In the genomic region with DNA sequence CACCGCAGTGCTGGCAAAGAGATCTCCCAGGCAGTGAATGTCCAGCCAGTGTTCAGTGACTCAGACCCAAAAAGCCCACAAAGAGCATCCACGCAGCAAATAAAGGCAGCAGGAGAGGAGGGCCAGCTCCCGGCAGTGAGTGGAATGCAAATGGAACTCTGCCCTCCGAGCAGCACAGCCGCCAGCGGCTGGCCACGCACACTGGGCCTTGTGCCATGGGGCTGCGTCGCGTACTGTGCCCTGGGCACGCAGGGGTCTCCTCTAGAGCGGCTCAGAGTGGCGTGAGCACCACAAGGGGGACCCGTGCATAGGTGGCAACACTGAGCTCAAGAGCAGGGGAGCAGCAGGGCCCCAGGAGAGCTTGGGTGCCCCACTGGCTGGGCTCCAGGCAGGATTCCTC, we compare ENCODE assay signal across 14 cellular contexts. TPM values are rescaled to one million over a fixed set of nuclear protein-coding genes. Genes with fewer than 3 reads are reported as not detected.
DNase-seq lines count a peak whose midpoint lies in the region; ATAC-seq and TF ChIP-seq lines count a peak whose summit lies in the region.
"Not testable (repeated sequence)": the region's sequence is repeated elsewhere in the genome, so short reads cannot be mapped to it uniquely, and the experiment has no call there.
"Had no signal": no experiment of that assay in that cellular context is flagged by ENCODE, and none has a peak within 500 bp of the region (broad histone marks: within the 10 kb centered on the region; RNA-seq: fewer than 3 reads in every experiment).

No MANE protein-coding gene starts in this region.

- intact Hi-C loops in head of caudate nucleus (cut with DNase I); left lung (cut with DNase I); lower lobe of right lung (cut with DNase I); spleen (cut with DNase I; ENCODE audit: low total_unique reads); aorta (cut with DNase I): not testable (repeated sequence)

- not testable (repeated sequence) for TF ChIP-seq CTCF in left lung (IDR thresholded peaks at IDR 0.05); lower lobe of right lung (IDR thresholded peaks at IDR 0.05); spleen (IDR thresholded peaks at IDR 0.05 in 8 of 11, conservative IDR thresholded peaks at IDR 0.05 in 3 of 11)

- H3K4me3 ChIP-seq in left lung; lower lobe of right lung; spleen; aorta (ENCODE audit: low read length in 2 of 2): not testable (repeated sequence)

- DNase-seq in head of caudate nucleus (peak in 29 of 42 donors; percentile 3 to 55 (median 20)), left lung (peak in 1 of 2 donors; percentile 20), lower lobe of right lung (peak; percentile 3), spleen (peak; percentile 14), aorta (peak in 1 of 2 donors; percentile 38)

- H3K4me1 ChIP-seq in left lung; lower lobe of right lung; spleen; aorta (ENCODE audit: control insufficient read depth in 1 of 2, insufficient read depth in 2 of 2, low read length in 2 of 2): not testable (repeated sequence)

- H3K9me3 ChIP-seq in left lung; lower lobe of right lung; spleen; aorta (ENCODE audit: control insufficient read depth, low read length): not testable (repeated sequence)

- H3K27me3 ChIP-seq in left lung; lower lobe of right lung (ENCODE audit: low read depth); spleen (replicated peaks in 1 of 7); aorta (ENCODE audit: control insufficient read depth in 1 of 2, insufficient read depth in 2 of 2, low read length in 1 of 2): not testable (repeated sequence)

- ATAC-seq in SK-N-SH treated with all-trans-retinoic acid at 6 μM for 48 hours (peak; percentile 14; the same call in 2 of the 3 replicates), left lung (peak; percentile 5), lower lobe of right lung (peak; percentile 27), aorta (ENCODE audit: low FRiP score) (peak; percentile 47)

- WGBS in spleen, 5 donors: 94 to 97% methylated on average over 7 to 9 of the region's 14 CpGs; no CpG with 5 or more reads in 3 of the 5 donors
- WGBS in aorta, 2 donors: 66 to 75% methylated on average over 7 to 9 of the region's 14 CpGs

- not testable (repeated sequence) for H3K36me3 ChIP-seq in left lung; lower lobe of right lung; aorta (ENCODE audit: control insufficient read depth in 1 of 2, insufficient read depth in 2 of 2, low read length in 1 of 2)
- H3K36me3 ChIP-seq in spleen: peaks cover 0 to 10% (median 3%) of the 10 kb centered on the region in 6 donors

- not testable (repeated sequence) for H3K27ac ChIP-seq in left lung; lower lobe of right lung; spleen; aorta (ENCODE audit: low read depth in 1 of 2, low read length in 2 of 2)

- not testable (repeated sequence) for TF ChIP-seq POLR2A in spleen (IDR thresholded peaks at IDR 0.05)

RNA-seq across cellular contexts. Expression of a gene that starts 3.9 kb away (rescaled TPM):
- total RNA-seq in left lung (10 to 100 TPM in 1 of 2 donors, 1 to 10 TPM in 1; 9.5 to 15.0 TPM), lower lobe of right lung (14.8 TPM), spleen (10 to 100 TPM in 5 of 7 donors, 1 to 10 TPM in 2; 9.3 to 21.1 (median 11.6) TPM), aorta (10 to 100 TPM in 1 of 2 donors, 1 to 10 TPM in 1; 10.0 to 22.1 TPM)
- polyA plus RNA-seq in spleen (1 to 10 TPM in 2 of 3 donors, under 1 TPM in 1; 0.99 to 3.5 (median 3.0) TPM), aorta (1 to 10 TPM in 1 of 2 donors, not detected in 1; 4.4 TPM)
- total RNA-seq: G401 had no signal

RNA-seq across cellular contexts. Expression of a gene that starts 17.4 kb away (rescaled TPM):
- total RNA-seq in left lung (not detected), lower lobe of right lung (not detected), spleen (not detected), aorta (not detected)
- polyA plus RNA-seq in spleen (not detected), aorta (not detected)
- total RNA-seq: Calu3; CD4-positive, alpha-beta memory T cell; Daoy; G401; GM23338; H4; H9 had no signal
- polyA plus RNA-seq: A549; CD4-positive, alpha-beta memory T cell had no signal

RNA-seq across cellular contexts. Expression of a gene that starts 24.9 kb away (rescaled TPM):
- total RNA-seq in left lung (10 to 100 TPM; 15.7 to 18.2 TPM), lower lobe of right lung (35.5 TPM), spleen (10 to 100 TPM; 18.5 to 57.4 (median 35.9) TPM), aorta (10 to 100 TPM in 1 of 2 donors, 1 to 10 TPM in 1; 7.5 to 28.4 TPM)
- polyA plus RNA-seq in spleen (100 to 1,000 TPM in 2 of 3 donors, 10 to 100 TPM in 1; 54.5 to 206 (median 108) TPM), aorta (100 to 1,000 TPM in 1 of 2 donors, 10 to 100 TPM in 1; 21.0 to 142 TPM)

RNA-seq across cellular contexts. Expression of a gene that starts 51.0 kb away (rescaled TPM):
- total RNA-seq in left lung: 10 to 100 TPM; 22.9 to 43.2 TPM
- 47.1 TPM for total RNA-seq in lower lobe of right lung
- 100 to 1,000 TPM in 1 of 7 donors, 10 to 100 TPM in 6; 48.0 to 119 (median 60.6) TPM for total RNA-seq in spleen
- polyA plus RNA-seq in spleen: 10 to 100 TPM; 34.5 to 51.2 (median 38.5) TPM
- 100 to 1,000 TPM; 133 to 354 TPM for total RNA-seq in aorta
- 10 to 100 TPM; 19.2 to 62.0 TPM for polyA plus RNA-seq in aorta
